Comparison of ENCODE assay signal across 24 cellular contexts in genomic region chr15:50100484-50100883, GRCh38. TPM values are rescaled to one million over a fixed set of nuclear protein-coding genes. Genes with fewer than 3 reads are reported as not detected.
DNase-seq lines count a peak whose midpoint lies in the region; ATAC-seq, FAIRE-seq and TF ChIP-seq lines count a peak whose summit lies in the region.
"Had no signal": no experiment of that assay in that cellular context is flagged by ENCODE, and none has a peak within 500 bp of the region (broad histone marks: within the 10 kb centered on the region; RNA-seq: fewer than 3 reads in every experiment).

No MANE protein-coding gene starts in this region.

- no peak overlapping the region for H3K9ac ChIP-seq in IMR-90 (ENCODE audit: low read depth, low read length)
- H3K9ac ChIP-seq in K562 (ENCODE audit: insufficient read depth in 1 of 2, low read depth in 2 of 2, low read length in 2 of 2): no peak overlapping the region
- H3K9ac ChIP-seq: BLaER1 treated with 17β-estradiol and CSF1 and Interleukin-3, amounts not matched to agents 10 nM and 100 nM had no signal

- H4K20me1 ChIP-seq in IMR-90 (ENCODE audit: insufficient read depth, low read length) (no peaks in the 10 kb centered on the region), K562 (replicated peaks; ENCODE audit: control insufficient read depth, insufficient read depth, low read length) (no peaks in the 10 kb centered on the region), osteoblast (ENCODE audit: insufficient read depth, low read length) (no peaks in the 10 kb centered on the region), GM23338 (replicated peaks; ENCODE audit: insufficient read depth) (no peaks in the 10 kb centered on the region)
- H4K20me1 ChIP-seq: BLaER1 treated with 17β-estradiol and CSF1 and Interleukin-3, amounts not matched to agents 10 nM and 100 nM had no signal

- H3F3A ChIP-seq in GM23338 (replicated peaks; ENCODE audit: low read depth): no peaks in the 10 kb centered on the region

- H3K4me1 ChIP-seq in IMR-90 (ENCODE audit: control insufficient read depth, insufficient read depth, low read length): no peaks in the 10 kb centered on the region
- H3K4me1 ChIP-seq in K562 (replicated peaks in 1 of 2; ENCODE audit: control insufficient read depth in 2 of 2, insufficient read depth in 2 of 2, low read length in 2 of 2): no peaks in the 10 kb centered on the region
- H3K4me1 ChIP-seq in naive thymus-derived CD4-positive, alpha-beta T cell (ENCODE audit: control insufficient read depth in 2 of 2, insufficient read depth in 2 of 2, low read length in 2 of 2): no peaks in the 10 kb centered on the region
- peaks cover 5% of the 10 kb centered on the region for H3K4me1 ChIP-seq in osteoblast (ENCODE audit: insufficient read depth, low read length)
- H3K4me1 ChIP-seq in GM23338 (ENCODE audit: insufficient read depth): no peaks in the 10 kb centered on the region
- H3K4me1 ChIP-seq: BE2C, HAP-1 had no signal

- no peak overlapping the region for H3K4me3 ChIP-seq in IMR-90 (ENCODE audit: insufficient read depth, low read depth, low read length)
- no peak overlapping the region for H3K4me3 ChIP-seq in K562
- H3K4me3 ChIP-seq in naive thymus-derived CD4-positive, alpha-beta T cell (ENCODE audit: low read length): no peak overlapping the region
- H3K4me3 ChIP-seq in osteoblast (ENCODE audit: insufficient read depth, low read length): no peak overlapping the region
- no peak overlapping the region for H3K4me3 ChIP-seq in GM23338
- H3K4me3 ChIP-seq: BLaER1 treated with 17β-estradiol and CSF1 and Interleukin-3, amounts not matched to agents 10 nM and 100 nM; GM12878; HAP-1 had no signal

- no peak overlapping the region for H4K91ac ChIP-seq in IMR-90 (ENCODE audit: insufficient read depth, low read depth, low read length)

- no peak for TF ChIP-seq RAD21 in IMR-90 (IDR thresholded peaks at IDR 0.05; ENCODE audit: low read length)
- TF ChIP-seq RAD21 in K562 (CRISPR knock-in tag; conservative IDR thresholded peaks at IDR 0.05 in 1 of 2, IDR thresholded peaks at IDR 0.05 in 1 of 2): no peak

- H3K9me1 ChIP-seq in IMR-90 (ENCODE audit: insufficient read depth, low read length): 0 out of 2 replicates have a peak, but pooled peaks cover 3% of the 10 kb centered on the region
- no peaks in the 10 kb centered on the region for H3K9me1 ChIP-seq in K562 (ENCODE audit: control insufficient read depth, insufficient read depth, low read length)

- TF ChIP-seq EP300 in K562 (IDR thresholded peaks at IDR 0.05; ENCODE audit: low read length): no peak

- H3K23ac ChIP-seq in IMR-90 (ENCODE audit: low read depth, low read length): no peak overlapping the region

- no peak overlapping the region for H2BK20ac ChIP-seq in IMR-90 (ENCODE audit: low read depth, low read length)

- no peak overlapping the region for H3K56ac ChIP-seq in IMR-90 (ENCODE audit: extremely low read depth, insufficient read depth, low read length)

- no peak for ATAC-seq in IMR-90 (ENCODE audit: low read depth)
- no peak for ATAC-seq in K562
- peak; percentile 69 for ATAC-seq in naive thymus-derived CD4-positive, alpha-beta T cell
- ATAC-seq in GM23338: no peak
- no peak for ATAC-seq in HG03432 (IDR thresholded peaks at IDR 0.05; ENCODE audit: unreplicated experiment)
- ATAC-seq: GM12878 had no signal

- DNase-seq in IMR-90 (no peak), K562 (ENCODE audit: extremely low read depth in 1 of 4, low spot score in 3 of 4) (no peak), osteoblast (ENCODE audit: insufficient read length, low spot score, missing footprints) (peak; percentile 48), substantia nigra (lab: John Stamatoyannopoulos, UW) (no peak), GM23338 (ENCODE audit: low spot score) (no peak), AML-193 (lab: John Stamatoyannopoulos, UW) (no peak)
- DNase-seq in naive thymus-derived CD4-positive, alpha-beta T cell: no peak
- DNase-seq: BE2C; CD4-positive, alpha-beta T cell; CD8-positive, alpha-beta memory T cell; DMS 273 treated with DMSO at 0.1 percent for 48 hours; DMS79; EL; GDM1; GOT3; HFFc6 had no signal

- intact Hi-C loops in IMR-90 (cut with micrococcal nuclease) (no loop called here), K562 (cut with micrococcal nuclease) (no loop called here)
- intact Hi-C loops in naive thymus-derived CD4-positive, alpha-beta T cell (cut with micrococcal nuclease): no loop called here

- TF ChIP-seq POLR2A in IMR-90 (IDR thresholded peaks at IDR 0.05; ENCODE audit: low read depth, low read length) (no peak), K562 (conservative IDR thresholded peaks at IDR 0.05) (no peak)

- H3K9me3 Mint-ChIP-seq in naive thymus-derived CD4-positive, alpha-beta T cell: peaks cover 0 to 35% (median 0%) of the 10 kb centered on the region in 11 donors
- no peaks in the 10 kb centered on the region for H3K9me3 Mint-ChIP-seq in GM23338
- H3K9me3 Mint-ChIP-seq: CD4-positive, alpha-beta T cell; CD8-positive, alpha-beta memory T cell; HFFc6 had no signal

- peaks cover 0 to 9% (median 4%) of the 10 kb centered on the region in 5 donors for H3K27me3 Mint-ChIP-seq in naive thymus-derived CD4-positive, alpha-beta T cell
- H3K27me3 Mint-ChIP-seq in GM23338 (ENCODE audit: insufficient read depth, low read depth, poor library complexity): peaks cover 2% of the 10 kb centered on the region
- H3K27me3 Mint-ChIP-seq: CD4-positive, alpha-beta T cell; CD8-positive, alpha-beta memory T cell had no signal

- in situ Hi-C loops in IMR-90 (cut with MboI; ENCODE audit: low sequenced_read_pairs): no loop called here
- in situ Hi-C loops in K562 (cut with MboI): no loop called here

- H3K79me2 ChIP-seq in K562 (ENCODE audit: control insufficient read depth, insufficient read depth, low read length): no peaks in the 10 kb centered on the region
- H3K79me2 ChIP-seq in osteoblast (ENCODE audit: insufficient read depth, low read length): no peaks in the 10 kb centered on the region
- H3K79me2 ChIP-seq in GM23338 (replicated peaks; ENCODE audit: insufficient read depth): no peaks in the 10 kb centered on the region

- no peak for TF ChIP-seq CTCF in IMR-90 (conservative IDR thresholded peaks at IDR 0.05; ENCODE audit: low read depth, low read length)
- TF ChIP-seq CTCF in K562 (IDR thresholded peaks at IDR 0.05 in 2 of 3, conservative IDR thresholded peaks at IDR 0.05 in 1 of 3; ENCODE audit: insufficient read depth in 2 of 3, low read depth in 1 of 3, low read length in 3 of 3): no peak
- TF ChIP-seq CTCF in osteoblast (IDR thresholded peaks at IDR 0.05; ENCODE audit: extremely low read depth, low read depth, low read length): no peak
- no peak for TF ChIP-seq CTCF in GM23338 (conservative IDR thresholded peaks at IDR 0.05; ENCODE audit: low read depth in 2 of 2)

- no peaks in the 10 kb centered on the region for H3K27me3 ChIP-seq in IMR-90 (ENCODE audit: control insufficient read depth, insufficient read depth, low read length)
- no peaks in the 10 kb centered on the region for H3K27me3 ChIP-seq in K562 (ENCODE audit: control insufficient read depth in 2 of 2, insufficient read depth in 2 of 2, low read length in 2 of 2)
- H3K27me3 ChIP-seq in naive thymus-derived CD4-positive, alpha-beta T cell (ENCODE audit: control insufficient read depth in 2 of 2, insufficient read depth in 2 of 2, low read length in 2 of 2): no peaks in the 10 kb centered on the region
- no peaks in the 10 kb centered on the region for H3K27me3 ChIP-seq in osteoblast (ENCODE audit: insufficient read depth, low read length)
- no peaks in the 10 kb centered on the region for H3K27me3 ChIP-seq in GM23338 (ENCODE audit: insufficient read depth)
- H3K27me3 ChIP-seq: BLaER1 treated with 17β-estradiol and CSF1 and Interleukin-3, amounts not matched to agents 10 nM and 100 nM had no signal

- no peak overlapping the region for H4K5ac ChIP-seq in IMR-90 (ENCODE audit: low read depth, low read length)

- H2AK5ac ChIP-seq in IMR-90 (ENCODE audit: low read depth, low read length): no peak overlapping the region

- H3K4me1 Mint-ChIP-seq in naive thymus-derived CD4-positive, alpha-beta T cell: peaks cover 0 to 53% (median 0%) of the 10 kb centered on the region in 7 donors
- H3K4me1 Mint-ChIP-seq in GM23338: peaks cover 4% of the 10 kb centered on the region
- H3K4me1 Mint-ChIP-seq: CD8-positive, alpha-beta memory T cell had no signal

- CTCF ChIA-PET in IMR-90 (lab: Yijun Ruan, JAX): no interaction called here
- CTCF ChIA-PET in K562 (lab: Yijun Ruan, JAX; ENCODE audit: low intra/inter-chr PET ratio): no interaction called here
- CTCF ChIA-PET in naive thymus-derived CD4-positive, alpha-beta T cell (lab: Charles Lee): no interaction called here

- no peaks in the 10 kb centered on the region for H3K9me2 ChIP-seq in GM23338 (ENCODE audit: insufficient read depth)

- no peaks in the 10 kb centered on the region for H3K36me3 ChIP-seq in IMR-90 (ENCODE audit: control insufficient read depth, insufficient read depth, low read length)
- H3K36me3 ChIP-seq in K562 (ENCODE audit: control insufficient read depth, insufficient read depth, low read length): no peaks in the 10 kb centered on the region
- H3K36me3 ChIP-seq in naive thymus-derived CD4-positive, alpha-beta T cell (ENCODE audit: control insufficient read depth in 2 of 3, insufficient read depth in 3 of 3, low read length in 3 of 3): no peaks in the 10 kb centered on the region
- no peaks in the 10 kb centered on the region for H3K36me3 ChIP-seq in osteoblast (ENCODE audit: insufficient read depth, low read length)
- no peaks in the 10 kb centered on the region for H3K36me3 ChIP-seq in GM23338 (ENCODE audit: insufficient read depth)
- H3K36me3 ChIP-seq: BE2C, HAP-1 had no signal

- no peak overlapping the region for H3K27ac ChIP-seq in IMR-90 (ENCODE audit: insufficient read depth, low read length)
- no peak overlapping the region for H3K27ac ChIP-seq in K562 (ENCODE audit: extremely low read depth, low read depth, low read length)
- no peak overlapping the region for H3K27ac ChIP-seq in naive thymus-derived CD4-positive, alpha-beta T cell (ENCODE audit: low read depth, low read length)
- H3K27ac ChIP-seq in osteoblast (ENCODE audit: low read depth, low read length): no peak overlapping the region
- H3K27ac ChIP-seq in substantia nigra (ENCODE audit: low read depth, low read length, poor library complexity, severe bottlenecking): no peak overlapping the region
- H3K27ac ChIP-seq in GM23338 (ENCODE audit: low read depth): no peak overlapping the region
- H3K27ac ChIP-seq: BLaER1 treated with 17β-estradiol and CSF1 and Interleukin-3, amounts not matched to agents 10 nM and 100 nM had no signal

- BruUV-seq in IMR-90 (replicated peaks; lab: Mats Ljungman, UMichigan) (no TSS peak), K562 (replicated peaks; lab: Mats Ljungman, UMichigan) (no TSS peak)

- H3K27ac Mint-ChIP-seq in naive thymus-derived CD4-positive, alpha-beta T cell: no peak overlapping the region
- H3K27ac Mint-ChIP-seq in GM23338: no peak overlapping the region
- H3K27ac Mint-ChIP-seq: CD4-positive, alpha-beta T cell; CD8-positive, alpha-beta memory T cell; HFFc6 had no signal

- H3K9me3 ChIP-seq in IMR-90 (ENCODE audit: control insufficient read depth, insufficient read depth, low read length): no peaks in the 10 kb centered on the region
- H3K9me3 ChIP-seq in K562 (replicated peaks; ENCODE audit: control insufficient read depth, insufficient read depth, low read depth, low read length): no peaks in the 10 kb centered on the region
- no peaks in the 10 kb centered on the region for H3K9me3 ChIP-seq in naive thymus-derived CD4-positive, alpha-beta T cell (ENCODE audit: control insufficient read depth in 2 of 3, low read length in 3 of 3)
- no peaks in the 10 kb centered on the region for H3K9me3 ChIP-seq in osteoblast (ENCODE audit: low read depth, low read length)
- H3K9me3 ChIP-seq: BE2C, HAP-1 had no signal

- FAIRE-seq in K562 (lab: Jason Lieb, UNC): peak; percentile 19
- FAIRE-seq: D721Med, GM12878, GM19239, H54 had no signal

- no peak overlapping the region for H2BK120ac ChIP-seq in IMR-90 (ENCODE audit: low read depth, low read length)

- no peak overlapping the region for H3K18ac ChIP-seq in IMR-90 (ENCODE audit: low read depth, low read length)

- H3K4me2 ChIP-seq in IMR-90 (ENCODE audit: low read depth, low read length) (no peak overlapping the region), K562 (ENCODE audit: insufficient read depth, low read length) (no peak overlapping the region), osteoblast (ENCODE audit: insufficient read depth, low read length) (no peak overlapping the region), GM23338 (no peak overlapping the region)
- H3K4me2 ChIP-seq: BLaER1 treated with 17β-estradiol and CSF1 and Interleukin-3, amounts not matched to agents 10 nM and 100 nM had no signal

- H3K4ac ChIP-seq in IMR-90 (ENCODE audit: low read depth, low read length): no peak overlapping the region

- no peaks in the 10 kb centered on the region for H3K79me1 ChIP-seq in IMR-90 (ENCODE audit: low read depth in 1 of 2, low read length in 2 of 2)

- H2AK9ac ChIP-seq in IMR-90 (replicated peaks; ENCODE audit: low read depth, low read length, poor library complexity): no peak overlapping the region

- H2BK15ac ChIP-seq in IMR-90 (ENCODE audit: low read depth, low read length): no peak overlapping the region

- no peak overlapping the region for H2BK5ac ChIP-seq in IMR-90 (ENCODE audit: low read depth, low read length, poor library complexity, severe bottlenecking)

- H2AFZ ChIP-seq in IMR-90 (replicated peaks; ENCODE audit: low read length, poor library complexity) (no peak overlapping the region), K562 (ENCODE audit: low read depth, low read length) (no peak overlapping the region), osteoblast (ENCODE audit: low read length) (no peak overlapping the region), GM23338 (no peak overlapping the region)

- no CpG with 5 or more reads among the region's 1 CpG for WGBS in IMR-90 (ENCODE audit: extremely low coverage in 2 of 2, insufficient read length in 1 of 2), 2 experiments
- 19% methylated on average over 1 of the region's 1 CpG for WGBS in K562 (ENCODE audit: insufficient coverage, low coverage, missing lambda C conversion rate)

- H3K36me3 Mint-ChIP-seq in naive thymus-derived CD4-positive, alpha-beta T cell: peaks cover 0 to 47% (median 0%) of the 10 kb centered on the region in 5 donors
- H3K36me3 Mint-ChIP-seq in GM23338 (ENCODE audit: low read depth): no peaks in the 10 kb centered on the region
- H3K36me3 Mint-ChIP-seq: CD8-positive, alpha-beta memory T cell had no signal

- no peak overlapping the region for H4K8ac ChIP-seq in IMR-90 (ENCODE audit: low read depth in 2 of 2, low read length in 2 of 2)

- H3K4me3 Mint-ChIP-seq in naive thymus-derived CD4-positive, alpha-beta T cell: no peak overlapping the region
- no peak overlapping the region for H3K4me3 Mint-ChIP-seq in GM23338
- H3K4me3 Mint-ChIP-seq: CD14-positive monocyte; CD4-positive, alpha-beta T cell; CD8-positive, alpha-beta memory T cell; HFFc6 had no signal

- dilution Hi-C loops in IMR-90 (cut with HindIII; ENCODE audit: low sequenced_read_pairs, unreplicated experiment): no loop called here

- H3K14ac ChIP-seq in IMR-90 (replicated peaks; ENCODE audit: low read depth, low read length): 0 out of 2 replicates have a peak overlapping the region, but pooled peaks have one; percentile 48

- POLR2A ChIA-PET in IMR-90 (lab: Charles Lee; ENCODE audit: unreplicated experiment): no interaction called here
- POLR2A ChIA-PET in K562 (lab: Yijun Ruan, JAX): no interaction called here
- POLR2A ChIA-PET in naive thymus-derived CD4-positive, alpha-beta T cell (lab: Charles Lee): no interaction called here

RNA-seq across cellular contexts. Expression of gene ATP8B4, which starts 18.5 kb away (rescaled TPM):
- 0.54 and 0.56 TPM in 2 replicates for total RNA-seq in IMR-90 (2012; rRNA removed)
- polyA plus RNA-seq in IMR-90 (2012; rRNA removed): 0.09 and 0.12 TPM in 2 replicates
- 0.02 TPM in 2 replicates for polyA plus RNA-seq in IMR-90 (2012; cell fraction: cytosol; rRNA removed)
- polyA plus RNA-seq in IMR-90 (2012; cell fraction: nucleus; rRNA removed; ENCODE audit: low replicate concordance): 0.11 and 0.94 TPM in 2 replicates
- 0.25 and 0.76 TPM in 2 replicates for total RNA-seq in K562 (2011; cell fraction: chromatin; rRNA removed; ENCODE audit: low replicate concordance)
- 0.33 TPM in 1 of 2 replicates, not detected in the other for total RNA-seq in K562 (2011; cell fraction: nucleolus; rRNA removed)
- total RNA-seq in K562 (2011; cell fraction: nucleoplasm; rRNA removed): 0.15 and 0.92 TPM in 2 replicates
- 0.54 and 0.65 TPM in 2 replicates for total RNA-seq in K562 (2014; rRNA removed)
- total RNA-seq in K562 (2014; rRNA removed; fragmentation: Illumina TruSeq; extraction: Trizol): 0.44 and 0.99 TPM in 2 replicates
- 1.6 and 2.5 TPM in 2 replicates for total RNA-seq in K562 (2015; rRNA removed; fragmentation: Illumina TruSeq; extraction: Trizol)
- 0.51 and 0.69 TPM in 2 replicates for total RNA-seq in K562 (2021)
- polyA plus RNA-seq in K562 (2011; rRNA removed): 0.15 and 0.18 TPM in 2 replicates
- polyA plus RNA-seq in K562 (2011; cell fraction: cytosol; rRNA removed): 0.03 TPM in 1 of 2 replicates, not detected in the other
- polyA plus RNA-seq in K562 (2011; cell fraction: nucleus; rRNA removed): 0.27 and 0.41 TPM in 2 replicates
- polyA plus RNA-seq in K562 (2012): 0.49 and 1.9 TPM in 2 replicates
- polyA plus RNA-seq in K562 (2014; fragmentation: Illumina TruSeq; extraction: Trizol): 0.15 and 0.40 TPM in 2 replicates
- polyA plus RNA-seq in K562 (2014; fragmentation: Nextera tagmentation; extraction: Ambion mirVana): under 1 TPM; 0.14 to 0.15 TPM
- polyA plus RNA-seq in K562 (2014; rRNA removed): 0.48 and 0.88 TPM in 2 replicates
- polyA minus RNA-seq in K562 (2011; rRNA and poly(A)+ RNA removed): 0.24 and 0.42 TPM in 2 replicates
- not detected in 2 replicates for polyA minus RNA-seq in K562 (2011; cell fraction: cytosol; rRNA and poly(A)+ RNA removed)
- polyA minus RNA-seq in K562 (2011; cell fraction: nucleus; rRNA and poly(A)+ RNA removed): 0.81 and 0.89 TPM in 2 replicates
- total RNA-seq in naive thymus-derived CD4-positive, alpha-beta T cell: 10 to 100 TPM in 2 of 5 experiments, 1 to 10 TPM in 2, under 1 TPM in 1; 0.92 to 24.3 (median 5.0) TPM
- not detected for polyA plus RNA-seq in naive thymus-derived CD4-positive, alpha-beta T cell
- 0.88 and 1.1 TPM in 2 replicates for total RNA-seq in osteoblast
- 0.24 and 4.5 TPM in 2 replicates for total RNA-seq in GM23338 (2014; rRNA removed; shearing (Covaris generic))
- polyA plus RNA-seq in GM23338 (2016; fragmentation: Nextera tagmentation; extraction: Ambion mirVana): 0.07 TPM in 1 of 2 replicates, not detected in the other
